Comparison of ENCODE assay signal across 1 cellular context in genomic region chr16:3720418-3720817, GRCh38.
TF ChIP-seq lines count a peak whose summit lies in the region.

No MANE protein-coding gene starts in this region.

TF ChIP-seq in SK-N-SH, 30 proteins besides CTCF, POLR2A, EP300 and RAD21 (continued from another document):
- no peak for TF ChIP-seq ZBTB33 (IDR thresholded peaks at IDR 0.05; ENCODE audit: borderline replicate concordance, low read depth)
- TF ChIP-seq CHD2 (IDR thresholded peaks at IDR 0.05; ENCODE audit: low read length, partially characterized antibody), result no peak
- TF ChIP-seq SIN3A (IDR thresholded peaks at IDR 0.05; ENCODE audit: borderline replicate concordance, low read depth, low read length), result no peak
- TF ChIP-seq JUND (IDR thresholded peaks at IDR 0.05), result no peak
- no peak for TF ChIP-seq YY1 (IDR thresholded peaks at IDR 0.05; ENCODE audit: low read depth)
- no peak for TF ChIP-seq USF2 (IDR thresholded peaks at IDR 0.05; ENCODE audit: borderline replicate concordance, low read depth, low read length)
- TF ChIP-seq MAX (IDR thresholded peaks at IDR 0.05; ENCODE audit: low read depth), result no peak
- TF ChIP-seq SMC3 (IDR thresholded peaks at IDR 0.05; ENCODE audit: low read depth, low read length), result no peak
